Comparison of ENCODE assay signal across 9 cellular contexts in genomic region chr18:50560681-50561629, GRCh38. TPM values are rescaled to one million over a fixed set of nuclear protein-coding genes. Genes with fewer than 3 reads are reported as not detected.
A peak's percentile ranks its signal among the peaks of the same experiment; 100 is the strongest.
DNase-seq lines count a peak whose midpoint lies in the region; ATAC-seq and TF ChIP-seq lines count a peak whose summit lies in the region.
"Had no signal": no experiment of that assay in that cellular context is flagged by ENCODE, and none has a peak within 500 bp of the region (broad histone marks: within the 10 kb centered on the region; RNA-seq: fewer than 3 reads in every experiment).

No MANE protein-coding gene starts in this region.

- intact Hi-C loops in activated B cell treated with CpG ODN at 0.5 μM for 24 hours (cut with micrococcal nuclease): no loop called here
- intact Hi-C loops in OCI-LY7 (cut with micrococcal nuclease; ENCODE audit: unreplicated experiment): no loop called here

- no TSS peak for BruUV-seq in OCI-LY7 (replicated peaks; lab: Mats Ljungman, UMichigan)

- WGBS in iPS DF 6.9 (ENCODE audit: insufficient coverage, insufficient read length): no CpG with 5 or more reads among the region's 49 CpGs

- ATAC-seq in activated CD8-positive, alpha-beta memory T cell treated with anti-CD3 and anti-CD28 coated beads, Interleukin-2, amount 10 ng/mL, durations not matched to agents 7 days and 5 days: peak; percentile 13
- ATAC-seq in activated B cell treated with CpG ODN at 0.5 μM for 24 hours (ENCODE audit: low read depth) (no peak), HG02678 (IDR thresholded peaks at IDR 0.05; ENCODE audit: unreplicated experiment) (no peak)

- H3K9me3 ChIP-seq in iPS DF 6.9 (ENCODE audit: control insufficient read depth, insufficient read depth, low read length) (no peaks in the 10 kb centered on the region), skeletal muscle satellite cell (replicated peaks; ENCODE audit: low read length) (no peaks in the 10 kb centered on the region), OCI-LY7 (ENCODE audit: low read length) (no peaks in the 10 kb centered on the region)

- H3K4me2 ChIP-seq in skeletal muscle satellite cell (ENCODE audit: low read length): peak overlapping the region; percentile 85
- H3K4me2 ChIP-seq in OCI-LY7 (ENCODE audit: low read length): no peak overlapping the region

- H3K27me3 Mint-ChIP-seq in activated CD8-positive, alpha-beta memory T cell treated with anti-CD3 and anti-CD28 coated beads, Interleukin-2, amount 10 ng/mL, durations not matched to agents 7 days and 5 days: peaks cover 68% of the 10 kb centered on the region
- peaks cover 61% of the 10 kb centered on the region for H3K27me3 Mint-ChIP-seq in activated B cell treated with CpG ODN at 0.5 μM for 24 hours

- H3K4me1 Mint-ChIP-seq in activated CD8-positive, alpha-beta memory T cell treated with anti-CD3 and anti-CD28 coated beads, Interleukin-2, amount 10 ng/mL, durations not matched to agents 7 days and 5 days: peaks cover 5% of the 10 kb centered on the region
- H3K4me1 Mint-ChIP-seq in activated B cell treated with CpG ODN at 0.5 μM for 24 hours: peaks cover 14% of the 10 kb centered on the region

- H3K9me2 ChIP-seq in OCI-LY7 (ENCODE audit: insufficient read depth, low read length): no peaks in the 10 kb centered on the region

- no peaks in the 10 kb centered on the region for H3K36me3 Mint-ChIP-seq in activated CD8-positive, alpha-beta memory T cell treated with anti-CD3 and anti-CD28 coated beads, Interleukin-2, amount 10 ng/mL, durations not matched to agents 7 days and 5 days
- H3K36me3 Mint-ChIP-seq in activated B cell treated with CpG ODN at 0.5 μM for 24 hours (ENCODE audit: low read depth): no peaks in the 10 kb centered on the region

- H3K79me2 ChIP-seq in OCI-LY7 (ENCODE audit: insufficient read depth, low read depth, low read length): no peaks in the 10 kb centered on the region

- POLR2A ChIA-PET in activated B cell treated with CpG ODN at 0.5 μM for 24 hours (lab: Charles Lee): no interaction called here
- POLR2A ChIA-PET in OCI-LY7 (lab: Charles Lee): no interaction called here

- TF ChIP-seq CTCF in activated B cell treated with CpG ODN at 0.5 μM for 24 hours (IDR thresholded peaks at IDR 0.05) (no peak), OCI-LY7 (conservative IDR thresholded peaks at IDR 0.05; ENCODE audit: low read length) (no peak)

- no peaks in the 10 kb centered on the region for H4K20me1 ChIP-seq in OCI-LY7 (ENCODE audit: insufficient read depth, low read length)

- no peak overlapping the region for H3K27ac Mint-ChIP-seq in activated CD8-positive, alpha-beta memory T cell treated with anti-CD3 and anti-CD28 coated beads, Interleukin-2, amount 10 ng/mL, durations not matched to agents 7 days and 5 days
- no peak overlapping the region for H3K27ac Mint-ChIP-seq in activated B cell treated with CpG ODN at 0.5 μM for 24 hours

- H2AFZ ChIP-seq in OCI-LY7 (ENCODE audit: low read length): no peak overlapping the region

- H3K9me3 Mint-ChIP-seq in activated CD8-positive, alpha-beta memory T cell treated with anti-CD3 and anti-CD28 coated beads, Interleukin-2, amount 10 ng/mL, durations not matched to agents 7 days and 5 days (ENCODE audit: low read depth): peaks cover 3% of the 10 kb centered on the region
- peaks cover 5% of the 10 kb centered on the region for H3K9me3 Mint-ChIP-seq in activated B cell treated with CpG ODN at 0.5 μM for 24 hours

- H3K4me1 ChIP-seq in iPS DF 6.9 (ENCODE audit: control insufficient read depth, insufficient read depth, low read length) (peaks cover 5% of the 10 kb centered on the region; the same call in 1 of the 2 replicates), skeletal muscle satellite cell (ENCODE audit: control insufficient read depth, insufficient read depth, low read length) (peaks cover 6% of the 10 kb centered on the region), OCI-LY7 (ENCODE audit: insufficient read depth, low read length, poor library complexity, severe bottlenecking) (no peaks in the 10 kb centered on the region)

- H3K36me3 ChIP-seq in iPS DF 6.9 (ENCODE audit: control insufficient read depth, insufficient read depth, low read length) (no peaks in the 10 kb centered on the region), skeletal muscle satellite cell (ENCODE audit: insufficient read depth, low read length) (no peaks in the 10 kb centered on the region), OCI-LY7 (ENCODE audit: insufficient read depth, low read length) (no peaks in the 10 kb centered on the region)

- H3K27ac ChIP-seq in iPS DF 6.9 (ENCODE audit: low read length): no peak overlapping the region
- H3K27ac ChIP-seq in OCI-LY7 (ENCODE audit: low read depth, low read length, poor library complexity, severe bottlenecking): no peak overlapping the region

- CTCF ChIA-PET in activated CD8-positive, alpha-beta memory T cell treated with anti-CD3 and anti-CD28 coated beads, Interleukin-2, amount 10 ng/mL, durations not matched to agents 7 days and 5 days (lab: Charles Lee): no interaction called here
- CTCF ChIA-PET in activated B cell treated with CpG ODN at 0.5 μM for 24 hours (lab: Charles Lee) (no interaction called here), OCI-LY7 (lab: Charles Lee; ENCODE audit: unreplicated experiment) (no interaction called here)

- H3K4me3 Mint-ChIP-seq in activated CD8-positive, alpha-beta memory T cell treated with anti-CD3 and anti-CD28 coated beads, Interleukin-2, amount 10 ng/mL, durations not matched to agents 7 days and 5 days: peak overlapping the region; percentile 21
- peak overlapping the region; percentile 74 for H3K4me3 Mint-ChIP-seq in activated B cell treated with CpG ODN at 0.5 μM for 24 hours

- H3K4me3 ChIP-seq in iPS DF 6.9 (ENCODE audit: low read length) (peak overlapping the region; percentile 44; the same call in 1 of the 2 replicates), skeletal muscle satellite cell (ENCODE audit: low read length) (peak overlapping the region; percentile 60), OCI-LY7 (ENCODE audit: low read depth, low read length, poor library complexity, severe bottlenecking) (no peak overlapping the region)

- H3K9ac ChIP-seq in skeletal muscle satellite cell (ENCODE audit: low read depth, low read length): no peak overlapping the region

- no peak for DNase-seq in activated CD8-positive, alpha-beta memory T cell treated with anti-CD3 and anti-CD28 coated beads, Interleukin-2, amount 10 ng/mL, durations not matched to agents 7 days and 5 days
- no peak for DNase-seq in activated CD8-positive, alpha-beta memory T cell treated with anti-CD3 and anti-CD28 coated beads for 24 hours
- DNase-seq in activated B cell treated with CpG ODN at 0.5 μM for 24 hours (no peak), iPS DF 6.9 (ENCODE audit: low read depth, low spot score) (no peak), NCI-H1930 (lab: John Stamatoyannopoulos, UW) (no peak), OCI-LY7 (ENCODE audit: low spot score) (no peak)

- H3K27me3 ChIP-seq in iPS DF 6.9 (ENCODE audit: control insufficient read depth, insufficient read depth, low read length) (peaks cover 24% of the 10 kb centered on the region; the same call in 1 of the 2 replicates), skeletal muscle satellite cell (ENCODE audit: control insufficient read depth, insufficient read depth, low read length) (peaks cover 61% of the 10 kb centered on the region)

RNA-seq across cellular contexts. Expression of gene MAPK4, which starts 1.1 kb away (rescaled TPM):
- total RNA-seq in activated CD8-positive, alpha-beta memory T cell treated with anti-CD3 and anti-CD28 coated beads, Interleukin-2, amount 10 ng/mL, durations not matched to agents 7 days and 5 days: not detected
- total RNA-seq in activated B cell treated with CpG ODN at 0.5 μM for 24 hours (not detected in 2 replicates), OCI-LY7 (2022) (not detected in 2 replicates)
- not detected in 2 replicates for total RNA-seq in skeletal muscle satellite cell (2012; rRNA removed)
- not detected in 2 replicates for total RNA-seq in OCI-LY7 (2014; rRNA removed; shearing (Covaris generic))
- total RNA-seq: T-helper 2 cell treated with Interferon-gamma antibody and Interleukin-4, amounts not matched to agents 100 ng/mL and 5 ng/mL, for 36 hours had no signal
